1 cellular context compared by ENCODE assay signal in the genomic region with DNA sequence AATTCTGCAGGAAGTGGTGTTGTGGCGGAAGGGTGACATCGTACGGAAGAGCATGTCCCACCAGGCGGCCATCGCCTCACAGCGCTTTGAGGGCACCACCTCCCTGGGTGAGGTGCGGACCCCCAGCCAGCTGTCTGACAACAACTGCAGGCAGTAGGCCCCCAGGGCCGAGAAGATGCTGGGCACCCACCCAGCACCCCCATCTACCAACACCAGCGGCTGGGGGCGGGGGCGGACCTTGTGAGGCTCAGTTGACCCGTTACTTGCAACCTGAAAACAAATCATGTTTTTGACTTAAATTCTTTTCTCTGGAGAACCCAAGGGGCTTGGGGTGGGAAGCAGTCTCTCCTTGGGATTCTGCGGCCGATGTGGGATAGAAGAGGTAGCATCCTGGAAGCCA.
TF ChIP-seq lines count a peak whose summit lies in the region.

No MANE protein-coding gene starts in this region.

TF ChIP-seq in K562, 482 proteins besides CTCF, POLR2A, EP300 and RAD21:
- no peak for TF ChIP-seq POLR2H (tag; IDR thresholded peaks at IDR 0.05; ENCODE audit: low read depth)
- no peak for TF ChIP-seq KHSRP (IDR thresholded peaks at IDR 0.05)
- TF ChIP-seq FOXP1 (CRISPR knock-in tag; IDR thresholded peaks at IDR 0.05): no peak
- TF ChIP-seq RBM15 (IDR thresholded peaks at IDR 0.05; ENCODE audit: insufficient read depth, low read length): no peak
- TF ChIP-seq FOSL1 (tag; conservative IDR thresholded peaks at IDR 0.05): no peak
- TF ChIP-seq PPARD (CRISPR knock-in tag; IDR thresholded peaks at IDR 0.05): no peak
- TF ChIP-seq POLR2G (IDR thresholded peaks at IDR 0.05; ENCODE audit: low read depth, low read length): 0 out of 2 replicates have a peak, but pooled peaks have one; percentile 5
